Comparison of ENCODE assay signal across 1 cellular context in genomic region chr16:30805370-30806169, GRCh38.
TF ChIP-seq lines count a peak whose summit lies in the region.

No MANE protein-coding gene starts in this region.

TF ChIP-seq in K562, 482 proteins besides CTCF, POLR2A, EP300 and RAD21 (continued from another document and continues in another):
- 0 out of 2 replicates have a peak, but pooled peaks have one; percentile 30 for TF ChIP-seq RERE (CRISPR knock-in tag; IDR thresholded peaks at IDR 0.05; ENCODE audit: borderline replicate concordance)
- peak; percentile 88 for TF ChIP-seq NEUROD1 (IDR thresholded peaks at IDR 0.05; ENCODE audit: borderline replicate concordance, low read depth, low read length, partially characterized antibody)
- peak; percentile 83 for TF ChIP-seq CREM (IDR thresholded peaks at IDR 0.05; ENCODE audit: low read depth)
- TF ChIP-seq PHF20 (IDR thresholded peaks at IDR 0.05; ENCODE audit: partially characterized antibody): peak; percentile 86
- TF ChIP-seq SMARCA5 (IDR thresholded peaks at IDR 0.05): peak; percentile 60; the same call in 1 of the 2 replicates
- peak; percentile 77 for TF ChIP-seq RNF2 (IDR thresholded peaks at IDR 0.05)
- TF ChIP-seq ZBED1 (IDR thresholded peaks at IDR 0.05): no peak
- no peak for TF ChIP-seq HMG20A (CRISPR knock-in tag; conservative IDR thresholded peaks at IDR 0.05)
- no peak for TF ChIP-seq KLF13 (tag; IDR thresholded peaks at IDR 0.05; ENCODE audit: borderline replicate concordance, low read depth)
- peak; percentile 93 for TF ChIP-seq KLF1 (tag; IDR thresholded peaks at IDR 0.05)
- TF ChIP-seq ZSCAN29 (IDR thresholded peaks at IDR 0.05): no peak
- no peak for TF ChIP-seq RAD51 (IDR thresholded peaks at IDR 0.05; ENCODE audit: borderline replicate concordance, low read depth)
- TF ChIP-seq E2F6 (IDR thresholded peaks at IDR 0.05; ENCODE audit: borderline replicate concordance in 1 of 2, extremely low read depth in 1 of 2, insufficient read depth in 1 of 2, insufficient read length in 1 of 2, low read depth in 1 of 2, low read length in 1 of 2, poor library complexity in 1 of 2, severe bottlenecking in 1 of 2): peak in 1 of 2 experiments; percentile 51
- TF ChIP-seq HNRNPK (IDR thresholded peaks at IDR 0.05; ENCODE audit: low read depth, low read length, poor library complexity, severe bottlenecking): no peak
- no peak for TF ChIP-seq ILK (tag; IDR thresholded peaks at IDR 0.05; ENCODE audit: borderline replicate concordance, low read depth)
- peak; percentile 46; the same call in 1 of the 2 replicates for TF ChIP-seq HOMEZ (CRISPR knock-in tag; IDR thresholded peaks at IDR 0.05)
- TF ChIP-seq CHCHD3 (CRISPR knock-in tag; IDR thresholded peaks at IDR 0.05): no peak
- TF ChIP-seq ZNF140 (CRISPR knock-in tag; IDR thresholded peaks at IDR 0.05): no peak
- TF ChIP-seq DPF2 (IDR thresholded peaks at IDR 0.05): no peak
- no peak for TF ChIP-seq ZNF79 (CRISPR knock-in tag; IDR thresholded peaks at IDR 0.05; ENCODE audit: low read depth)
- TF ChIP-seq ZBTB2 (IDR thresholded peaks at IDR 0.05): peak; percentile 33; the same call in 1 of the 2 replicates
- TF ChIP-seq ZNF143 (CRISPR knock-in tag; IDR thresholded peaks at IDR 0.05): no peak
- TF ChIP-seq NCOA1 (IDR thresholded peaks at IDR 0.05; ENCODE audit: low read depth): peak; percentile 53
- TF ChIP-seq NELFE (IDR thresholded peaks at IDR 0.05; ENCODE audit: insufficient read depth, insufficient read length): no peak
- peak; percentile 73; the same call in 1 of the 2 replicates for TF ChIP-seq KAT7 (CRISPR knock-in tag; IDR thresholded peaks at IDR 0.05; ENCODE audit: borderline replicate concordance)
- TF ChIP-seq REST (CRISPR knock-in tag; IDR thresholded peaks at IDR 0.05; ENCODE audit: low read depth): no peak
- TF ChIP-seq BHLHE40 (IDR thresholded peaks at IDR 0.05; ENCODE audit: low read length): peak; percentile 27; the same call in 1 of the 2 replicates
- TF ChIP-seq ZEB2 (IDR thresholded peaks at IDR 0.05): no peak
- peak; percentile 59 for TF ChIP-seq RBM22 (IDR thresholded peaks at IDR 0.05; ENCODE audit: low read depth, low read length, poor library complexity, severe bottlenecking)
- TF ChIP-seq COPS2 (conservative IDR thresholded peaks at IDR 0.05): no peak
- TF ChIP-seq DACH1 (IDR thresholded peaks at IDR 0.05; ENCODE audit: partially characterized antibody): no peak
- peak; percentile 55 for TF ChIP-seq ATF7 (IDR thresholded peaks at IDR 0.05)
- TF ChIP-seq BMI1 (IDR thresholded peaks at IDR 0.05; ENCODE audit: low read length): no peak
- peak; percentile 34 to 75 (median 53) for TF ChIP-seq YY1 (IDR thresholded peaks at IDR 0.05; ENCODE audit: borderline replicate concordance in 1 of 3, control insufficient read depth in 1 of 3, extremely low read depth in 1 of 3, insufficient read depth in 3 of 3, insufficient read length in 1 of 3, insufficient replicate concordance in 2 of 3, low read depth in 1 of 3, low read length in 2 of 3)
- no peak for TF ChIP-seq ZNF518B (CRISPR knock-in tag; IDR thresholded peaks at IDR 0.05)
- TF ChIP-seq THAP7 (CRISPR knock-in tag; IDR thresholded peaks at IDR 0.05): peak; percentile 65; the same call in 1 of the 2 replicates
- TF ChIP-seq ELK3 (CRISPR knock-in tag; IDR thresholded peaks at IDR 0.05): no peak
- no peak for TF ChIP-seq THRB (CRISPR knock-in tag; conservative IDR thresholded peaks at IDR 0.05)
- TF ChIP-seq NFRKB (IDR thresholded peaks at IDR 0.05; ENCODE audit: low read depth): peak; percentile 87
- TF ChIP-seq HDAC2 (IDR thresholded peaks at IDR 0.05): peak; percentile 91; the same call in 1 of the 2 replicates
- TF ChIP-seq NUFIP1 (IDR thresholded peaks at IDR 0.05; ENCODE audit: partially characterized antibody): peak; percentile 49
